ENCODE assay signal across 15 cellular contexts in the genomic region with DNA sequence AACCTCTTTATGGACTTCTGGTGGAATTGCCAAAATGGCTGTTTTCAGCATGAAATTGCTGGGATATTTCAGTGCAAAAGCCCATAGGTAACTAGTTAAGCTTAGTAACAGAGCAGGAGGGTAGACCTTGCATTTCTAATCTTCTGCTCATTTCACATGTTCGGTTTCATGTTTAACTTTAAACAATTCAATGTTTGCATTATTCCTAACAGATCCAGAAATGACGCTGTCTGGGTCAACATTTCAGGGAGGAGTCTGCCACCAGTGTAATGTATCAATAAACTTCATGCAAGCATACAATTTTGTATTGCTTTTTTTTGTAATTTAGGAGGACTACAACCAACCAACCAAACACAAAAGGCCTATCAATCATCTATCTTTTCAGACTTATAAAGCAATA. TPM values are rescaled to one million over a fixed set of nuclear protein-coding genes. Genes with fewer than 3 reads are reported as not detected.
DNase-seq lines count a peak whose midpoint lies in the region; ATAC-seq and TF ChIP-seq lines count a peak whose summit lies in the region.
"Had no signal": no experiment of that assay in that cellular context is flagged by ENCODE, and none has a peak within 500 bp of the region (broad histone marks: within the 10 kb centered on the region; RNA-seq: fewer than 3 reads in every experiment).

No MANE protein-coding gene starts in this region.

- no peaks in the 10 kb centered on the region for H3K9me3 ChIP-seq in mucosa of descending colon
- H3K9me3 ChIP-seq: BLaER1, Caco-2 had no signal

- H3K36me3 ChIP-seq in mucosa of descending colon (ENCODE audit: low read depth), result no peaks in the 10 kb centered on the region

- TF ChIP-seq CTCF in mucosa of descending colon (IDR thresholded peaks at IDR 0.05), result no peak

- H3K4me3 ChIP-seq in mucosa of descending colon, result no peak overlapping the region
- H3K4me3 ChIP-seq: BLaER1, GM23248 had no signal

- H3K4me1 ChIP-seq in mucosa of descending colon (ENCODE audit: low read depth), result no peaks in the 10 kb centered on the region
- H3K4me1 ChIP-seq: BLaER1, Caco-2 had no signal

- ATAC-seq in mucosa of descending colon, result peak; percentile 33
- no peak for ATAC-seq in HG03520 (IDR thresholded peaks at IDR 0.05; ENCODE audit: unreplicated experiment)
- ATAC-seq: CD8-positive, alpha-beta T cell had no signal

- DNase-seq in DMS53 (lab: John Stamatoyannopoulos, UW), result peak; percentile 12
- no peak for DNase-seq in DMS53 treated with DMSO at 0.1 percent for 48 hours (lab: John Stamatoyannopoulos, UW; ENCODE audit: unreplicated experiment)
- peak; percentile 22 for DNase-seq in NCI-H69 (lab: John Stamatoyannopoulos, UW)
- no peak for DNase-seq in mucosa of descending colon
- DNase-seq in NCI-H1436 (lab: John Stamatoyannopoulos, UW), result no peak
- DNase-seq: Caco-2; CD4-positive, CD25-positive, alpha-beta regulatory T cell; CD8-positive, alpha-beta T cell; DMS 273 treated with DMSO at 0.1 percent for 48 hours; DND-41; GM23248; H7; HCEC 1CT had no signal

- intact Hi-C loops in mucosa of descending colon (cut with DNase I, micrococcal nuclease), result no loop called here

RNA-seq across cellular contexts. Expression of gene CABYR, which starts 22.4 kb away (rescaled TPM):
- 1 to 10 TPM in 1 of 3 donors, under 1 TPM in 2; 0.41 to 1.4 (median 0.48) TPM for total RNA-seq in mucosa of descending colon

Comparison
In these comparisons a context has a peak if more than half of its experiments do, and no peak if none do; other contexts are left out.
1. DNase-seq: peak in DMS53 (single experiment) and NCI-H69 (single experiment); none in DMS53 treated with DMSO at 0.1 percent for 48 hours (single experiment), mucosa of descending colon (0 of 3) and NCI-H1436 (single experiment).